1 cellular context compared by ENCODE assay signal in the genomic region with DNA sequence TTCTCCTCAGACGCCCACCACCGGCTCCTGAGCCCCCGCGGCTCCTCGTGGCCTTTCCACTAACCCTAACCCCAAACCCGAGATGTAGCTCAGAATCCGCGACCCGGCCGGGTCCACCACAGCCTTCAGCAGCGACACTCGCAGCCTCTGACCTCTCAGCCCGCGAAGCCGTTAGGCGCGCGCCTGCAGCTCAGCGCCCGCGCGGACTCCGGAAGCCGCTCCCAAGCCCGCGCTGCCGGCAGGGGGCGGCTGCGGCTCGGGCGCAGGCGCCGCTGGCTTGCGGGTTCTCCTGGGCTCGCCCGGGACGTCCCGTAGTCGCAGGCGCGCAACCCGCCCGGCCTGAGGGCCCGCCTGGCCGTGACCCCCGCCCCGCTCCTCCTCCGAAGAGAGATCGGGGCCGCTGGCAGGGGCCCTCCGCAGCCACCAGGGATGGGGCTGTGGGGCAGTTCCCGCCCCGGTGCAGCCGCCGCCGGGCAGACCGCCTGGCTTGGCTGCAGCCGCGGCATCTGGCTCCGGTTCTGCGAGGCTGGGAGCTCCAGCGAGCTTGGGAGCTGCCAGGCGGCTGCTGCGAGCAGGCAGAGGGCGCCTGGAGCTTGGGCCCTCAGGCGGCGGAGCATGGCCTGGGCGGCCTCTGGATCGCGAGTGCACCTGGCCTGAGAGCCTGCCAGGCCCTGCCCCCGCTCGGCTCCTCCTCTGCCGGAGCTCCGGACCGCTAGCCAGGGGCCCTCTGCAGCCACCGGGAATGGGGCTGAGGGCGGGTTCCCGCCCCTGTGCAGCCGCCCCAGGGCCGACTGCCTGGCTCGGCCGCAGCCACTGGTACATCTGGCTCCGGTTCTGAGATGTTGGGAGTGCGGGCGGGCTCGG.
TF ChIP-seq lines count a peak whose summit lies in the region.

No MANE protein-coding gene starts in this region.

TF ChIP-seq in K562, 482 proteins besides CTCF, POLR2A, EP300 and RAD21 (continued from another document):
- TF ChIP-seq, protein P1, sequence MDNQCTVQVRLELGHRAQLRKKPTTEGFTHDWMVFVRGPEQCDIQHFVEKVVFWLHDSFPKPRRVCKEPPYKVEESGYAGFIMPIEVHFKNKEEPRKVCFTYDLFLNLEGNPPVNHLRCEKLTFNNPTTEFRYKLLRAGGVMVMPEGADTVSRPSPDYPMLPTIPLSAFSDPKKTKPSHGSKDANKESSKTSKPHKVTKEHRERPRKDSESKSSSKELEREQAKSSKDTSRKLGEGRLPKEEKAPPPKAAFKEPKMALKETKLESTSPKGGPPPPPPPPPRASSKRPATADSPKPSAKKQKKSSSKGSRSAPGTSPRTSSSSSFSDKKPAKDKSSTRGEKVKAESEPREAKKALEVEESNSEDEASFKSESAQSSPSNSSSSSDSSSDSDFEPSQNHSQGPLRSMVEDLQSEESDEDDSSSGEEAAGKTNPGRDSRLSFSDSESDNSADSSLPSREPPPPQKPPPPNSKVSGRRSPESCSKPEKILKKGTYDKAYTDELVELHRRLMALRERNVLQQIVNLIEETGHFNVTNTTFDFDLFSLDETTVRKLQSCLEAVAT (IDR thresholded peaks at IDR 0.05), result peak; percentile 18 to 51; a peak in 3 of 4 replicates
- TF ChIP-seq, protein P2, sequence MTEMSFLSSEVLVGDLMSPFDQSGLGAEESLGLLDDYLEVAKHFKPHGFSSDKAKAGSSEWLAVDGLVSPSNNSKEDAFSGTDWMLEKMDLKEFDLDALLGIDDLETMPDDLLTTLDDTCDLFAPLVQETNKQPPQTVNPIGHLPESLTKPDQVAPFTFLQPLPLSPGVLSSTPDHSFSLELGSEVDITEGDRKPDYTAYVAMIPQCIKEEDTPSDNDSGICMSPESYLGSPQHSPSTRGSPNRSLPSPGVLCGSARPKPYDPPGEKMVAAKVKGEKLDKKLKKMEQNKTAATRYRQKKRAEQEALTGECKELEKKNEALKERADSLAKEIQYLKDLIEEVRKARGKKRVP (CRISPR knock-in tag; IDR thresholded peaks at IDR 0.05), result peak; percentile 53; the same call in 1 of the 2 replicates
- TF ChIP-seq HMG20A (CRISPR knock-in tag; conservative IDR thresholded peaks at IDR 0.05), result no peak
- TF ChIP-seq ZNF431 (CRISPR knock-in tag; IDR thresholded peaks at IDR 0.05), result peak; percentile 13; the same call in 1 of the 2 replicates
- TF ChIP-seq, protein P3, sequence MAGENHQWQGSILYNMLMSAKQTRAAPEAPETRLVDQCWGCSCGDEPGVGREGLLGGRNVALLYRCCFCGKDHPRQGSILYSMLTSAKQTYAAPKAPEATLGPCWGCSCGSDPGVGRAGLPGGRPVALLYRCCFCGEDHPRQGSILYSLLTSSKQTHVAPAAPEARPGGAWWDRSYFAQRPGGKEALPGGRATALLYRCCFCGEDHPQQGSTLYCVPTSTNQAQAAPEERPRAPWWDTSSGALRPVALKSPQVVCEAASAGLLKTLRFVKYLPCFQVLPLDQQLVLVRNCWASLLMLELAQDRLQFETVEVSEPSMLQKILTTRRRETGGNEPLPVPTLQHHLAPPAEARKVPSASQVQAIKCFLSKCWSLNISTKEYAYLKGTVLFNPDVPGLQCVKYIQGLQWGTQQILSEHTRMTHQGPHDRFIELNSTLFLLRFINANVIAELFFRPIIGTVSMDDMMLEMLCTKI (IDR thresholded peaks at IDR 0.05; ENCODE audit: partially characterized antibody), result no peak
- TF ChIP-seq CHD2 (IDR thresholded peaks at IDR 0.05; ENCODE audit: low read depth, low read length), result no peak
- TF ChIP-seq CBX3 (IDR thresholded peaks at IDR 0.05; ENCODE audit: borderline replicate concordance in 1 of 2, low read length in 2 of 2), result no peak
- peak; percentile 56 for TF ChIP-seq ZBTB1 (CRISPR knock-in tag; IDR thresholded peaks at IDR 0.05; ENCODE audit: borderline replicate concordance, low read depth)
- TF ChIP-seq ZNF444 (CRISPR knock-in tag; IDR thresholded peaks at IDR 0.05), result no peak
- TF ChIP-seq NFE2 (IDR thresholded peaks at IDR 0.05; ENCODE audit: low read depth), result no peak
- TF ChIP-seq ZNF134 (CRISPR knock-in tag; conservative IDR thresholded peaks at IDR 0.05), result no peak
- TF ChIP-seq, protein P4, sequence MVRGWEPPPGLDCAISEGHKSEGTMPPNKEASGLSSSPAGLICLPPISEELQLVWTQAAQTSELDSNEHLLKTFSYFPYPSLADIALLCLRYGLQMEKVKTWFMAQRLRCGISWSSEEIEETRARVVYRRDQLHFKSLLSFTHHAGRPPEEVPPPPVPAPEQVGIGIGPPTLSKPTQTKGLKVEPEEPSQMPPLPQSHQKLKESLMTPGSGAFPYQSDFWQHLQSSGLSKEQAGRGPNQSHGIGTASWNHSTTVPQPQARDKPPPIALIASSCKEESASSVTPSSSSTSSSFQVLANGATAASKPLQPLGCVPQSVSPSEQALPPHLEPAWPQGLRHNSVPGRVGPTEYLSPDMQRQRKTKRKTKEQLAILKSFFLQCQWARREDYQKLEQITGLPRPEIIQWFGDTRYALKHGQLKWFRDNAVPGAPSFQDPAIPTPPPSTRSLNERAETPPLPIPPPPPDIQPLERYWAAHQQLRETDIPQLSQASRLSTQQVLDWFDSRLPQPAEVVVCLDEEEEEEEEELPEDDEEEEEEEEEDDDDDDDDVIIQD (CRISPR knock-in tag; IDR thresholded peaks at IDR 0.05), result no peak
- no peak; a peak in 1 of 4 replicates for TF ChIP-seq SRF (CRISPR knock-in tag; IDR thresholded peaks at IDR 0.05)
- TF ChIP-seq, protein P5, sequence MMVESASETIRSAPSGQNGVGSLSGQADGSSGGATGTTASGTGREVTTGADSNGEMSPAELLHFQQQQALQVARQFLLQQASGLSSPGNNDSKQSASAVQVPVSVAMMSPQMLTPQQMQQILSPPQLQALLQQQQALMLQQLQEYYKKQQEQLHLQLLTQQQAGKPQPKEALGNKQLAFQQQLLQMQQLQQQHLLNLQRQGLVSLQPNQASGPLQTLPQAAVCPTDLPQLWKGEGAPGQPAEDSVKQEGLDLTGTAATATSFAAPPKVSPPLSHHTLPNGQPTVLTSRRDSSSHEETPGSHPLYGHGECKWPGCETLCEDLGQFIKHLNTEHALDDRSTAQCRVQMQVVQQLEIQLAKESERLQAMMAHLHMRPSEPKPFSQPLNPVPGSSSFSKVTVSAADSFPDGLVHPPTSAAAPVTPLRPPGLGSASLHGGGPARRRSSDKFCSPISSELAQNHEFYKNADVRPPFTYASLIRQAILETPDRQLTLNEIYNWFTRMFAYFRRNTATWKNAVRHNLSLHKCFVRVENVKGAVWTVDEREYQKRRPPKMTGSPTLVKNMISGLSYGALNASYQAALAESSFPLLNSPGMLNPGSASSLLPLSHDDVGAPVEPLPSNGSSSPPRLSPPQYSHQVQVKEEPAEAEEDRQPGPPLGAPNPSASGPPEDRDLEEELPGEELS (CRISPR knock-in tag; IDR thresholded peaks at IDR 0.05; ENCODE audit: borderline replicate concordance), result no peak; the same call in 1 of the 2 replicates
- TF ChIP-seq ZBTB17 (CRISPR knock-in tag; IDR thresholded peaks at IDR 0.05), result no peak
- TF ChIP-seq, protein P6, sequence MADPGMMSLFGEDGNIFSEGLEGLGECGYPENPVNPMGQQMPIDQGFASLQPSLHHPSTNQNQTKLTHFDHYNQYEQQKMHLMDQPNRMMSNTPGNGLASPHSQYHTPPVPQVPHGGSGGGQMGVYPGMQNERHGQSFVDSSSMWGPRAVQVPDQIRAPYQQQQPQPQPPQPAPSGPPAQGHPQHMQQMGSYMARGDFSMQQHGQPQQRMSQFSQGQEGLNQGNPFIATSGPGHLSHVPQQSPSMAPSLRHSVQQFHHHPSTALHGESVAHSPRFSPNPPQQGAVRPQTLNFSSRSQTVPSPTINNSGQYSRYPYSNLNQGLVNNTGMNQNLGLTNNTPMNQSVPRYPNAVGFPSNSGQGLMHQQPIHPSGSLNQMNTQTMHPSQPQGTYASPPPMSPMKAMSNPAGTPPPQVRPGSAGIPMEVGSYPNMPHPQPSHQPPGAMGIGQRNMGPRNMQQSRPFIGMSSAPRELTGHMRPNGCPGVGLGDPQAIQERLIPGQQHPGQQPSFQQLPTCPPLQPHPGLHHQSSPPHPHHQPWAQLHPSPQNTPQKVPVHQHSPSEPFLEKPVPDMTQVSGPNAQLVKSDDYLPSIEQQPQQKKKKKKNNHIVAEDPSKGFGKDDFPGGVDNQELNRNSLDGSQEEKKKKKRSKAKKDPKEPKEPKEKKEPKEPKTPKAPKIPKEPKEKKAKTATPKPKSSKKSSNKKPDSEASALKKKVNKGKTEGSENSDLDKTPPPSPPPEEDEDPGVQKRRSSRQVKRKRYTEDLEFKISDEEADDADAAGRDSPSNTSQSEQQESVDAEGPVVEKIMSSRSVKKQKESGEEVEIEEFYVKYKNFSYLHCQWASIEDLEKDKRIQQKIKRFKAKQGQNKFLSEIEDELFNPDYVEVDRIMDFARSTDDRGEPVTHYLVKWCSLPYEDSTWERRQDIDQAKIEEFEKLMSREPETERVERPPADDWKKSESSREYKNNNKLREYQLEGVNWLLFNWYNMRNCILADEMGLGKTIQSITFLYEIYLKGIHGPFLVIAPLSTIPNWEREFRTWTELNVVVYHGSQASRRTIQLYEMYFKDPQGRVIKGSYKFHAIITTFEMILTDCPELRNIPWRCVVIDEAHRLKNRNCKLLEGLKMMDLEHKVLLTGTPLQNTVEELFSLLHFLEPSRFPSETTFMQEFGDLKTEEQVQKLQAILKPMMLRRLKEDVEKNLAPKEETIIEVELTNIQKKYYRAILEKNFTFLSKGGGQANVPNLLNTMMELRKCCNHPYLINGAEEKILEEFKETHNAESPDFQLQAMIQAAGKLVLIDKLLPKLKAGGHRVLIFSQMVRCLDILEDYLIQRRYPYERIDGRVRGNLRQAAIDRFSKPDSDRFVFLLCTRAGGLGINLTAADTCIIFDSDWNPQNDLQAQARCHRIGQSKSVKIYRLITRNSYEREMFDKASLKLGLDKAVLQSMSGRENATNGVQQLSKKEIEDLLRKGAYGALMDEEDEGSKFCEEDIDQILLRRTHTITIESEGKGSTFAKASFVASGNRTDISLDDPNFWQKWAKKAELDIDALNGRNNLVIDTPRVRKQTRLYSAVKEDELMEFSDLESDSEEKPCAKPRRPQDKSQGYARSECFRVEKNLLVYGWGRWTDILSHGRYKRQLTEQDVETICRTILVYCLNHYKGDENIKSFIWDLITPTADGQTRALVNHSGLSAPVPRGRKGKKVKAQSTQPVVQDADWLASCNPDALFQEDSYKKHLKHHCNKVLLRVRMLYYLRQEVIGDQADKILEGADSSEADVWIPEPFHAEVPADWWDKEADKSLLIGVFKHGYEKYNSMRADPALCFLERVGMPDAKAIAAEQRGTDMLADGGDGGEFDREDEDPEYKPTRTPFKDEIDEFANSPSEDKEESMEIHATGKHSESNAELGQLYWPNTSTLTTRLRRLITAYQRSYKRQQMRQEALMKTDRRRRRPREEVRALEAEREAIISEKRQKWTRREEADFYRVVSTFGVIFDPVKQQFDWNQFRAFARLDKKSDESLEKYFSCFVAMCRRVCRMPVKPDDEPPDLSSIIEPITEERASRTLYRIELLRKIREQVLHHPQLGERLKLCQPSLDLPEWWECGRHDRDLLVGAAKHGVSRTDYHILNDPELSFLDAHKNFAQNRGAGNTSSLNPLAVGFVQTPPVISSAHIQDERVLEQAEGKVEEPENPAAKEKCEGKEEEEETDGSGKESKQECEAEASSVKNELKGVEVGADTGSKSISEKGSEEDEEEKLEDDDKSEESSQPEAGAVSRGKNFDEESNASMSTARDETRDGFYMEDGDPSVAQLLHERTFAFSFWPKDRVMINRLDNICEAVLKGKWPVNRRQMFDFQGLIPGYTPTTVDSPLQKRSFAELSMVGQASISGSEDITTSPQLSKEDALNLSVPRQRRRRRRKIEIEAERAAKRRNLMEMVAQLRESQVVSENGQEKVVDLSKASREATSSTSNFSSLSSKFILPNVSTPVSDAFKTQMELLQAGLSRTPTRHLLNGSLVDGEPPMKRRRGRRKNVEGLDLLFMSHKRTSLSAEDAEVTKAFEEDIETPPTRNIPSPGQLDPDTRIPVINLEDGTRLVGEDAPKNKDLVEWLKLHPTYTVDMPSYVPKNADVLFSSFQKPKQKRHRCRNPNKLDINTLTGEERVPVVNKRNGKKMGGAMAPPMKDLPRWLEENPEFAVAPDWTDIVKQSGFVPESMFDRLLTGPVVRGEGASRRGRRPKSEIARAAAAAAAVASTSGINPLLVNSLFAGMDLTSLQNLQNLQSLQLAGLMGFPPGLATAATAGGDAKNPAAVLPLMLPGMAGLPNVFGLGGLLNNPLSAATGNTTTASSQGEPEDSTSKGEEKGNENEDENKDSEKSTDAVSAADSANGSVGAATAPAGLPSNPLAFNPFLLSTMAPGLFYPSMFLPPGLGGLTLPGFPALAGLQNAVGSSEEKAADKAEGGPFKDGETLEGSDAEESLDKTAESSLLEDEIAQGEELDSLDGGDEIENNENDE (IDR thresholded peaks at IDR 0.05; ENCODE audit: low read depth, low read length), result no peak
- no peak for TF ChIP-seq CCAR2 (IDR thresholded peaks at IDR 0.05; ENCODE audit: low read depth, low read length)
- TF ChIP-seq HDGF (IDR thresholded peaks at IDR 0.05), result no peak
- peak; percentile 88 for TF ChIP-seq BCOR (IDR thresholded peaks at IDR 0.05)
- TF ChIP-seq PRMT5 (CRISPR knock-in tag; IDR thresholded peaks at IDR 0.05), result no peak
- TF ChIP-seq LCOR (CRISPR knock-in tag; IDR thresholded peaks at IDR 0.05), result no peak
- peak; percentile 23; the same call in 1 of the 2 replicates for TF ChIP-seq ESRRA (IDR thresholded peaks at IDR 0.05; ENCODE audit: borderline replicate concordance, low read depth)
- peak; percentile 100 for TF ChIP-seq KDM2B (CRISPR knock-in tag; IDR thresholded peaks at IDR 0.05)
- no peak for TF ChIP-seq SP1 (CRISPR knock-in tag; IDR thresholded peaks at IDR 0.05)
- no peak for TF ChIP-seq FOS (IDR thresholded peaks at IDR 0.05; ENCODE audit: extremely low read depth, insufficient read length)
- TF ChIP-seq ZNF143 (CRISPR knock-in tag; IDR thresholded peaks at IDR 0.05), result no peak
- no peak for TF ChIP-seq TCFL5 (CRISPR knock-in tag; conservative IDR thresholded peaks at IDR 0.05)
- peak; percentile 95; the same call in 1 of the 2 replicates for TF ChIP-seq CTBP1 (IDR thresholded peaks at IDR 0.05; ENCODE audit: borderline replicate concordance)
- peak; percentile 82 for TF ChIP-seq NR2C1 (IDR thresholded peaks at IDR 0.05)
- peak; percentile 80 for TF ChIP-seq NR2C1 (tag; IDR thresholded peaks at IDR 0.05)
- TF ChIP-seq C11orf30 (IDR thresholded peaks at IDR 0.05; ENCODE audit: low read depth), result no peak
- TF ChIP-seq RBFOX2 (IDR thresholded peaks at IDR 0.05; ENCODE audit: low read depth, low read length), result peak; percentile 97
- no peak for TF ChIP-seq NFYB (IDR thresholded peaks at IDR 0.05; ENCODE audit: extremely low read depth, insufficient read length)
- no peak for TF ChIP-seq ZEB2 (IDR thresholded peaks at IDR 0.05)
- TF ChIP-seq DNMT1 (IDR thresholded peaks at IDR 0.05), result no peak
- no peak for TF ChIP-seq RFX7 (CRISPR knock-in tag; IDR thresholded peaks at IDR 0.05)
- TF ChIP-seq PTBP1 (IDR thresholded peaks at IDR 0.05; ENCODE audit: low read depth, low read length), result no peak
- TF ChIP-seq RB1 (IDR thresholded peaks at IDR 0.05; ENCODE audit: low read depth), result peak; percentile 98
- no peak for TF ChIP-seq ZNF263 (CRISPR knock-in tag; IDR thresholded peaks at IDR 0.05; ENCODE audit: borderline replicate concordance)
- no peak for TF ChIP-seq CAMTA2 (CRISPR knock-in tag; conservative IDR thresholded peaks at IDR 0.05)
- peak; percentile 50 for TF ChIP-seq XRCC5 (IDR thresholded peaks at IDR 0.05; ENCODE audit: low read depth, low read length)
- no peak for TF ChIP-seq ZNF586 (CRISPR knock-in tag; conservative IDR thresholded peaks at IDR 0.05)
- TF ChIP-seq ZNF445 (CRISPR knock-in tag; IDR thresholded peaks at IDR 0.05; ENCODE audit: low read depth), result no peak
- no peak for TF ChIP-seq ILK (tag; IDR thresholded peaks at IDR 0.05; ENCODE audit: borderline replicate concordance, low read depth)
- no peak for TF ChIP-seq TSC22D4 (tag; IDR thresholded peaks at IDR 0.05)
